32 cellular contexts compared by ENCODE assay signal in genomic region chr14:64816221-64816783, GRCh38.
"Had no signal": no experiment of that assay in that cellular context is flagged by ENCODE, and none has a peak within 500 bp of the region (broad histone marks: within the 10 kb centered on the region; RNA-seq: fewer than 3 reads in every experiment).

No MANE protein-coding gene starts in this region.

- H3K4me3 ChIP-seq: ascending aorta, cardiac muscle cell had no signal

- H3K36me3 Mint-ChIP-seq: activated CD8-positive, alpha-beta memory T cell treated with anti-CD3 and anti-CD28 coated beads, Interleukin-2, amount 10 ng/mL, durations not matched to agents 7 days and 5 days; activated naive CD4-positive, alpha-beta T cell treated with anti-CD3 and anti-CD28 coated beads, Interleukin-2, amount 50 U/mL, for 24 hours; activated naive CD8-positive, alpha-beta T cell treated with anti-CD3 and anti-CD28 coated beads, Interleukin-2, amount 10 ng/mL, durations not matched to agents 7 days and 5 days; T-cell had no signal

- H3K9me3 Mint-ChIP-seq: activated B cell treated with CpG ODN at 0.5 μM for 24 hours; activated CD4-positive, alpha-beta memory T cell treated with anti-CD3 and anti-CD28 coated beads, Interleukin-2, amount 10 ng/mL, durations not matched to agents 7 days and 5 days; activated naive CD4-positive, alpha-beta T cell treated with anti-CD3 and anti-CD28 coated beads, Interleukin-2, amount 50 U/mL, for 24 hours; activated naive CD8-positive, alpha-beta T cell treated with anti-CD3 and anti-CD28 coated beads, Interleukin-2, amount 10 ng/mL, durations not matched to agents 7 days and 5 days; activated T-helper 2 cell treated with anti-CD3 and anti-CD28 coated beads, Interferon-gamma antibody, Interleukin-2, Interleukin-4, amounts not matched to agents 10 μg/mL and 5 μg/mL and 100 μg/mL, durations not matched to agents 14 hours and 24 hours and 36 hours; T-cell had no signal

- H3K4me3 Mint-ChIP-seq: activated B cell treated with CpG ODN at 0.5 μM for 24 hours; activated CD4-positive, alpha-beta memory T cell treated with anti-CD3 and anti-CD28 coated beads, Interleukin-2, amount 10 ng/mL, durations not matched to agents 7 days and 5 days; activated CD8-positive, alpha-beta memory T cell treated with anti-CD3 and anti-CD28 coated beads, Interleukin-2, amount 10 ng/mL, durations not matched to agents 7 days and 5 days; activated naive CD4-positive, alpha-beta T cell treated with anti-CD3 and anti-CD28 coated beads, Interleukin-2, amount 50 U/mL, for 24 hours; activated naive CD8-positive, alpha-beta T cell treated with anti-CD3 and anti-CD28 coated beads, Interleukin-2, amount 10 ng/mL, durations not matched to agents 7 days and 5 days; T-cell had no signal

- H3K27ac ChIP-seq: ascending aorta, cardiac muscle cell, VCaP had no signal

- H3K4me1 Mint-ChIP-seq: activated CD8-positive, alpha-beta memory T cell treated with anti-CD3 and anti-CD28 coated beads, Interleukin-2, amount 10 ng/mL, durations not matched to agents 7 days and 5 days; activated naive CD4-positive, alpha-beta T cell treated with anti-CD3 and anti-CD28 coated beads, Interleukin-2, amount 50 U/mL, for 24 hours had no signal

- H3K36me3 ChIP-seq: ascending aorta, cardiac muscle cell had no signal

- DNase-seq: activated B cell treated with CpG ODN at 0.5 μM for 24 hours; activated CD4-positive, alpha-beta memory T cell treated with anti-CD3 and anti-CD28 coated beads, Interleukin-2, amount 10 ng/mL, durations not matched to agents 7 days and 5 days; activated CD4-positive, alpha-beta T cell treated with anti-CD3 and anti-CD28 coated beads for 4 hours; activated CD4-positive, CD25-positive, alpha-beta regulatory T cell treated with anti-CD3 and anti-CD28 coated beads, Interleukin-2, amount 50 U/mL, for 72 hours; activated CD8-positive, alpha-beta memory T cell treated with anti-CD3 and anti-CD28 coated beads for 24 hours; activated CD8-positive, alpha-beta memory T cell treated with anti-CD3 and anti-CD28 coated beads, Interleukin-2, amount 10 ng/mL, durations not matched to agents 7 days and 5 days; activated CD8-positive, alpha-beta memory T cell treated with anti-CD3 and anti-CD28 coated beads, Interleukin-2, amount 50 U/mL, for 48 hours; activated gamma-delta T cell; activated naive CD4-positive, alpha-beta T cell treated with Interleukin-2 at 50 U/mL for 16 hours; activated naive CD8-positive, alpha-beta T cell treated with anti-CD3 and anti-CD28 coated beads, Interleukin-2, amount 10 ng/mL, durations not matched to agents 7 days and 5 days; amygdala; Karpas-422; KBM-7; NCI-H1105; NCI-H1417 treated with DMSO at 0.1 percent for 48 hours; NCI-H187 treated with DMSO at 0.1 percent for 48 hours; NCI-H2081; NCI-H2171 treated with DMSO at 0.1 percent for 48 hours; NCI-H226; NCI-H446 treated with DMSO at 0.1 percent for 48 hours; NCI-H524 treated with DMSO at 0.1 percent for 48 hours; SIG-M5; T-cell; T-helper 2 cell; T-helper 9 cell had no signal

- H3K27me3 Mint-ChIP-seq: activated naive CD4-positive, alpha-beta T cell treated with anti-CD3 and anti-CD28 coated beads, Interleukin-2, amount 50 U/mL, for 24 hours had no signal

- ATAC-seq: activated CD8-positive, alpha-beta memory T cell treated with anti-CD3 and anti-CD28 coated beads, Interleukin-2, amount 10 ng/mL, durations not matched to agents 7 days and 5 days; Panc1; SK-N-SH treated with all-trans-retinoic acid at 6 μM for 48 hours; T-cell had no signal

- H3K27ac Mint-ChIP-seq: activated B cell treated with CpG ODN at 0.5 μM for 24 hours; activated CD4-positive, alpha-beta memory T cell treated with anti-CD3 and anti-CD28 coated beads, Interleukin-2, amount 10 ng/mL, durations not matched to agents 7 days and 5 days; activated CD8-positive, alpha-beta memory T cell treated with anti-CD3 and anti-CD28 coated beads, Interleukin-2, amount 10 ng/mL, durations not matched to agents 7 days and 5 days; activated naive CD4-positive, alpha-beta T cell treated with anti-CD3 and anti-CD28 coated beads, Interleukin-2, amount 50 U/mL, for 24 hours; activated naive CD8-positive, alpha-beta T cell treated with anti-CD3 and anti-CD28 coated beads, Interleukin-2, amount 10 ng/mL, durations not matched to agents 7 days and 5 days; activated T-helper 2 cell treated with anti-CD3 and anti-CD28 coated beads, Interferon-gamma antibody, Interleukin-2, Interleukin-4, amounts not matched to agents 10 μg/mL and 5 μg/mL and 100 μg/mL, durations not matched to agents 14 hours and 24 hours and 36 hours; T-cell had no signal

- H3K27me3 ChIP-seq: ascending aorta, cardiac muscle cell had no signal

- H3K9me3 ChIP-seq: ascending aorta had no signal
